In genomic region chr7:44606341-44607140, GRCh38 we compare ENCODE assay signal across 8 cellular contexts. TPM values are rescaled to one million over a fixed set of nuclear protein-coding genes. Genes with fewer than 3 reads are reported as not detected.
DNase-seq lines count a peak whose midpoint lies in the region; ATAC-seq and TF ChIP-seq lines count a peak whose summit lies in the region.

TSS of gene OGDH (plus strand) at chr7:44606627. CDS start at chr7:44624344, 17,717 bp downstream.

- peak within 1 kb of the TSS; percentile 99 for H3K4me2 ChIP-seq in PC-3 (ENCODE audit: low read length)

- intact Hi-C loops in PC-3 (cut with micrococcal nuclease) = loop anchor here (1.0 to 10.0 kb wide), 3 partner anchors 22 to 128 kb away; no protein-coding TSS in a partner anchor

- no peaks in the 10 kb centered on the region for H3K9me3 ChIP-seq in PC-3 (ENCODE audit: low read length)

- DNase-seq in DMS114 treated with DMSO at 0.1 percent for 48 hours (lab: John Stamatoyannopoulos, UW; ENCODE audit: unreplicated experiment) (peak; percentile 97), PC-3 (peak; percentile 98), activated T-cell treated with anti-CD3 and anti-CD28 coated beads for 48 hours (ENCODE audit: low read depth) (peak; percentile 99), epithelial cell of prostate (ENCODE audit: low read depth, low spot score) (peak; percentile 92), mucosa of gallbladder (ENCODE audit: low spot score) (peak; percentile 99)
- peak; percentile 97 to 99 for DNase-seq in stimulated activated CD8-positive, alpha-beta memory T cell treated with anti-CD3 and anti-CD28 coated beads, Interleukin-4, amount 100 ng/mL, for 4 hours (ENCODE audit: low read depth in 2 of 2, low spot score in 1 of 2)

- H3K9me2 ChIP-seq in PC-3 (replicated peaks; ENCODE audit: low read length) = no peaks in the 10 kb centered on the region

- H3K36me3 ChIP-seq in PC-3 (ENCODE audit: low read depth, low read length) = no peaks in the 10 kb centered on the region

- H3K27ac ChIP-seq in PC-3 (ENCODE audit: low read length) (peak within 1 kb of the TSS; percentile 82), epithelial cell of prostate (peak within 1 kb of the TSS; percentile 91)

- no peaks in the 10 kb centered on the region for H3K27me3 ChIP-seq in PC-3 (ENCODE audit: low read length)

- peaks cover 46% of the 10 kb centered on the region for H3K79me2 ChIP-seq in PC-3 (ENCODE audit: low read length)

- H3F3A ChIP-seq in PC-3 (ENCODE audit: low read length, unreplicated experiment) = no peaks in the 10 kb centered on the region

- TF ChIP-seq RAD21 in Ishikawa (IDR thresholded peaks at IDR 0.05; ENCODE audit: low read depth) = no peak

- TF ChIP-seq EP300 in Ishikawa (IDR thresholded peaks at IDR 0.05; ENCODE audit: borderline replicate concordance) = no peak; the same call in 1 of the 2 replicates

- peak within 1 kb of the TSS; percentile 91 for H3K9ac ChIP-seq in PC-3 (ENCODE audit: low read length)

- POLR2A ChIA-PET in PC-3 (lab: Charles Lee; ENCODE audit: unreplicated experiment) = interaction anchor here (0.5 to 1.5 kb wide), 9 partner anchors 10 to 1009 kb away, joined by 3 to 15 read pairs (median 5); partner anchors contain the start of gene TMED4

- no TSS peak for BruUV-seq in PC-3 (replicated peaks; lab: Mats Ljungman, UMichigan)

- peak; percentile 92 for ATAC-seq in GM21576 (IDR thresholded peaks at IDR 0.05; ENCODE audit: unreplicated experiment)
- peak; percentile 97 for ATAC-seq in PC-3

- peak within 1 kb of the TSS; percentile 81 for H3K4me3 ChIP-seq in PC-3 (ENCODE audit: low read length)

- H2AFZ ChIP-seq in PC-3 (ENCODE audit: low read length) = peak within 1 kb of the TSS; percentile 71

- H3K4me1 ChIP-seq in PC-3 (ENCODE audit: insufficient read depth, low read length) = peaks cover 23% of the 10 kb centered on the region

- CTCF ChIA-PET in PC-3 (lab: Charles Lee) = interaction anchor here (0.6 kb wide), 2 partner anchors 18 to 587 kb away, joined by 4 to 5 read pairs; no protein-coding TSS in a partner anchor

- TF ChIP-seq CTCF in PC-3 (conservative IDR thresholded peaks at IDR 0.05; ENCODE audit: low read depth, low read length) = no peak

- no peaks in the 10 kb centered on the region for H4K20me1 ChIP-seq in PC-3 (ENCODE audit: low read length)

TF ChIP-seq in Ishikawa, 13 proteins besides CTCF, POLR2A, EP300 and RAD21:
- peak; percentile 71; the same call in 1 of the 2 replicates for TF ChIP-seq TAF1 (IDR thresholded peaks at IDR 0.05; ENCODE audit: low read depth)
- TF ChIP-seq TEAD4 (IDR thresholded peaks at IDR 0.05) = peak; percentile 15; the same call in 1 of the 2 replicates
- TF ChIP-seq YY1 (IDR thresholded peaks at IDR 0.05; ENCODE audit: low read depth) = no peak
- TF ChIP-seq USF1 (IDR thresholded peaks at IDR 0.05) = peak; percentile 97
- TF ChIP-seq TCF12 (IDR thresholded peaks at IDR 0.05; ENCODE audit: low read depth) = peak; percentile 66; the same call in 1 of the 2 replicates
- TF ChIP-seq CREB1 (IDR thresholded peaks at IDR 0.05; ENCODE audit: low read depth) = peak; percentile 98
- 0 out of 2 replicates have a peak, but pooled peaks have one; percentile 19 for TF ChIP-seq FOXM1 (IDR thresholded peaks at IDR 0.05; ENCODE audit: borderline replicate concordance, low read depth)
- no peak for TF ChIP-seq NFIC (IDR thresholded peaks at IDR 0.05)
- peak; percentile 98 for TF ChIP-seq MAX (IDR thresholded peaks at IDR 0.05)

RNA-seq across cellular contexts. Expression of gene OGDH, which starts in this region (rescaled TPM):
- total RNA-seq in PC-3 (2014; rRNA removed) = 66.2 and 67.2 TPM in 2 replicates
- total RNA-seq in mucosa of gallbladder = 114 TPM

Comparison
In these comparisons a context has a peak if more than half of its experiments do, and no peak if none do; other contexts are left out.
1. Peak in every context shown above with its lines: DNase-seq, ATAC-seq, H3K4me3 ChIP-seq and H3K27ac ChIP-seq.